35 cellular contexts compared by ENCODE assay signal in genomic region chr14:33545696-33546095, GRCh38.
"Had no signal": no experiment of that assay in that cellular context is flagged by ENCODE, and none has a peak within 500 bp of the region (broad histone marks: within the 10 kb centered on the region; RNA-seq: fewer than 3 reads in every experiment).

No MANE protein-coding gene starts in this region.

- H3K27ac Mint-ChIP-seq: activated B cell treated with CpG ODN at 0.5 μM for 24 hours; activated CD8-positive, alpha-beta T cell treated with anti-CD3 and anti-CD28 coated beads for 36 hours; activated naive CD8-positive, alpha-beta T cell; activated T-helper 17 cell treated with anti-CD3 and anti-CD28 coated beads, Interleukin-2, amount 50 U/mL, for 72 hours; dendritic cell treated with granulocyte-macrophage colony-stimulating factor and Interleukin-4, amounts not matched to agents 40 ng/mL and 50 ng/mL, for 4 days; endodermal cell; T-helper 17 cell; T-helper 2 cell treated with Interferon-gamma antibody and Interleukin-4, amounts not matched to agents 5 μg/mL and 100 μg/mL, for 36 hours had no signal

- H3K9me3 Mint-ChIP-seq: activated B cell treated with CpG ODN at 0.5 μM for 24 hours; activated CD8-positive, alpha-beta T cell treated with anti-CD3 and anti-CD28 coated beads for 36 hours; activated T-cell treated with anti-CD3 and anti-CD28 coated beads, Interleukin-2, amount 50 U/mL, for 4 hours; activated T-helper 17 cell treated with anti-CD3 and anti-CD28 coated beads, Interleukin-2, amount 50 U/mL, for 72 hours; dendritic cell treated with granulocyte-macrophage colony-stimulating factor and Interleukin-4, amounts not matched to agents 40 ng/mL and 50 ng/mL, for 4 days; endodermal cell; T-helper 2 cell treated with Interferon-gamma antibody and Interleukin-4, amounts not matched to agents 5 μg/mL and 100 μg/mL, for 36 hours had no signal

- H3K27me3 ChIP-seq: brain microvascular endothelial cell, cardiac muscle cell, dorsolateral prefrontal cortex, esophagus muscularis mucosa, gastroesophageal sphincter, heart right ventricle had no signal

- FAIRE-seq: astrocyte had no signal

- H3K4me3 ChIP-seq: cardiac muscle cell, coronary artery, dorsolateral prefrontal cortex, esophagus muscularis mucosa, gastroesophageal sphincter, heart right ventricle had no signal

- H3K36me3 Mint-ChIP-seq: activated naive CD8-positive, alpha-beta T cell had no signal

- H3K36me3 ChIP-seq: brain microvascular endothelial cell, cardiac muscle cell, esophagus muscularis mucosa, gastroesophageal sphincter, heart right ventricle, WERI-Rb-1 had no signal

- DNase-seq: activated B cell treated with CpG ODN at 0.5 μM for 24 hours; activated CD4-positive, alpha-beta T cell treated with anti-CD3 and anti-CD28 coated beads for 48 hours; activated CD4-positive, alpha-beta T cell treated with anti-CD3 and anti-CD28 coated beads, Interleukin-2, amount 50 U/mL, for 1 hour; activated CD4-positive, alpha-beta T cell treated with anti-CD3 and anti-CD28 coated beads, Interleukin-2, amount 50 U/mL, for 48 hours; activated CD8-positive, alpha-beta memory T cell treated with anti-CD3 and anti-CD28 coated beads for 24 hours; activated CD8-positive, alpha-beta T cell treated with anti-CD3 and anti-CD28 coated beads for 36 hours; activated effector memory CD4-positive, alpha-beta T cell treated with Interleukin-2 at 50 U/mL for 16 hours; activated gamma-delta T cell treated with Interleukin-2 at 50 U/mL for 16 hours; activated naive CD4-positive, alpha-beta T cell treated with anti-CD3 and anti-CD28 coated beads, Interleukin-2, amount 50 U/mL, for 16 hours; activated naive CD4-positive, alpha-beta T cell treated with Interleukin-2 at 50 U/mL for 16 hours; activated T-cell treated with anti-CD3 and anti-CD28 coated beads, Interleukin-2, amount 50 U/mL, for 4 hours; amniotic stem cell; anterior cingulate cortex; brain microvascular endothelial cell; dorsolateral prefrontal cortex; effector memory CD4-positive, alpha-beta T cell; endodermal cell; erythroblast; foreskin melanocyte; heart right ventricle; T-helper 1 cell; T-helper 17 cell; T1000; WERI-Rb-1 had no signal

- H3K4me1 Mint-ChIP-seq: activated B cell treated with CpG ODN at 0.5 μM for 24 hours; activated T-helper 17 cell treated with anti-CD3 and anti-CD28 coated beads, Interleukin-2, amount 50 U/mL, for 72 hours; central memory CD8-positive, alpha-beta T cell; T-helper 17 cell had no signal

- H3K4me1 ChIP-seq: esophagus muscularis mucosa, gastroesophageal sphincter, heart right ventricle had no signal

- H3K4me3 Mint-ChIP-seq: activated B cell treated with CpG ODN at 0.5 μM for 24 hours; activated CD8-positive, alpha-beta T cell treated with anti-CD3 and anti-CD28 coated beads for 36 hours; activated naive CD8-positive, alpha-beta T cell; activated T-cell treated with anti-CD3 and anti-CD28 coated beads, Interleukin-2, amount 50 U/mL, for 4 hours; activated T-helper 17 cell treated with anti-CD3 and anti-CD28 coated beads, Interleukin-2, amount 50 U/mL, for 72 hours; central memory CD8-positive, alpha-beta T cell; dendritic cell treated with granulocyte-macrophage colony-stimulating factor and Interleukin-4, amounts not matched to agents 40 ng/mL and 50 ng/mL, for 4 days; endodermal cell; T-helper 17 cell; T-helper 2 cell treated with Interferon-gamma antibody and Interleukin-4, amounts not matched to agents 5 μg/mL and 100 μg/mL, for 36 hours had no signal

- H3K27ac ChIP-seq: brain microvascular endothelial cell, cardiac muscle cell, coronary artery, dorsolateral prefrontal cortex, esophagus muscularis mucosa, gastroesophageal sphincter, heart right ventricle, WERI-Rb-1 had no signal

- ATAC-seq: activated CD4-positive, CD25-positive, alpha-beta regulatory T cell treated with anti-CD3 and anti-CD28 coated beads, Interleukin-2, amount 50 U/mL, for 24 hours; activated CD8-positive, alpha-beta T cell treated with anti-CD3 and anti-CD28 coated beads for 36 hours; activated T-cell treated with anti-CD3 and anti-CD28 coated beads, Interleukin-2, amount 50 U/mL, for 4 hours; activated T-helper 17 cell treated with anti-CD3 and anti-CD28 coated beads, Interleukin-2, amount 50 U/mL, for 72 hours; gastroesophageal sphincter; heart right ventricle; T-helper 17 cell had no signal

- H3K9me3 ChIP-seq: esophagus muscularis mucosa, gastroesophageal sphincter, heart right ventricle had no signal

- H3K27me3 Mint-ChIP-seq: activated B cell treated with CpG ODN at 0.5 μM for 24 hours; activated CD8-positive, alpha-beta T cell treated with anti-CD3 and anti-CD28 coated beads for 36 hours; central memory CD8-positive, alpha-beta T cell; dendritic cell treated with granulocyte-macrophage colony-stimulating factor and Interleukin-4, amounts not matched to agents 40 ng/mL and 50 ng/mL, for 4 days had no signal
